19 cellular contexts compared by ENCODE assay signal in the genomic region with DNA sequence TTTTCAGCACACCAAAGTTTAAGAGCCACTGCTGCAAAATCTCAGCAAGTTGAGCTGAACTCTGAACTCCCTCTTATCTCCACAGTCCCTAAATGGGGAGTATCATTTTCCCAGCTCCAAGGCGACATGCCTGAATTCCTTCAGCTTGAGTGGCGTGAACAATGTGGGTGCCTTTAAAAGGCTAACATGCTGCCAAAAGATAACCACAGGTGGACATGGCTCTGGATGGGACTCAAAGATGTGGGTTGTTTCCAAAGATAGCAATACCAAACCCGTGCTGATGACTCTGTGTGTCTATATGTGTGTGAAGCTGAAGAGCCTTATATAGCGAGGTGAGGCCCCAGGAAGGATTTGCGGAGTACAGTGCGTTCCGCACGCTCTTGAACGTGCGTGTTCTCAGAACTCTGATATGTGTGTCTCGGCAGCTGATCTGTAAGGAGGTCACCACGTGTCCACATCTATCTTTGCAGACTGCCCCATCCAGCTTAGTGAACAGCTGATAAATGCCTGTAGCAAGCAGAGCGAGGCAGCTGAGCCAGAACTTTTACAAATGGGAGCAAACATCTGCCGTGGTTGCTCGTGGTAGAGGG.
"Had no signal": no experiment of that assay in that cellular context is flagged by ENCODE, and none has a peak within 500 bp of the region (broad histone marks: within the 10 kb centered on the region; RNA-seq: fewer than 3 reads in every experiment).

No MANE protein-coding gene starts in this region.

- H3K4me3 Mint-ChIP-seq: activated naive CD8-positive, alpha-beta T cell treated with anti-CD3 and anti-CD28 coated beads, Interleukin-2, amount 10 ng/mL, durations not matched to agents 7 days and 5 days; activated T-helper 1 cell treated with anti-CD3 and anti-CD28 coated beads, Interleukin-12 subunit alpha, Interleukin-12 subunit beta, Interleukin-2, Interleukin-4 antibody, amounts not matched to agents 30 ng/mL and 10 ng/mL and 1 ng/mL, durations not matched to agents 14 hours and 24 hours and 36 hours; natural killer cell treated with Interleukin-12 subunit alpha and Interleukin-12 subunit beta and Interleukin-15 and Interleukin-18, amount 100 ng/mL, for 72 hours; stimulated activated memory B cell treated with anti-CD40 and anti-IgM and Interleukin-4, amounts not matched to agents 10 μg/mL and 1 μg/mL and 100 μg/mL, for 72 hours; T-helper 17 cell had no signal

- H3K27me3 ChIP-seq: brain microvascular endothelial cell, thyroid gland, uterus had no signal

- H3K36me3 Mint-ChIP-seq: activated naive CD8-positive, alpha-beta T cell treated with anti-CD3 and anti-CD28 coated beads, Interleukin-2, amount 10 ng/mL, durations not matched to agents 7 days and 5 days; natural killer cell treated with Interleukin-12 subunit alpha and Interleukin-12 subunit beta and Interleukin-15 and Interleukin-18, amount 100 ng/mL, for 72 hours had no signal

- H3K27ac Mint-ChIP-seq: activated naive CD8-positive, alpha-beta T cell treated with anti-CD3 and anti-CD28 coated beads, Interleukin-2, amount 10 ng/mL, durations not matched to agents 7 days and 5 days; activated T-helper 1 cell treated with anti-CD3 and anti-CD28 coated beads, Interleukin-12 subunit alpha, Interleukin-12 subunit beta, Interleukin-2, Interleukin-4 antibody, amounts not matched to agents 30 ng/mL and 10 ng/mL and 1 ng/mL, durations not matched to agents 14 hours and 24 hours and 36 hours; natural killer cell treated with Interleukin-12 subunit alpha and Interleukin-12 subunit beta and Interleukin-15 and Interleukin-18, amount 100 ng/mL, for 72 hours; progenitor cell of endocrine pancreas; stimulated activated memory B cell treated with anti-CD40 and anti-IgM and Interleukin-4, amounts not matched to agents 10 μg/mL and 1 μg/mL and 100 μg/mL, for 72 hours; T-helper 17 cell had no signal

- H3K36me3 ChIP-seq: brain microvascular endothelial cell, thyroid gland, uterus had no signal

- H3K27me3 Mint-ChIP-seq: activated naive CD8-positive, alpha-beta T cell treated with anti-CD3 and anti-CD28 coated beads, Interleukin-2, amount 10 ng/mL, durations not matched to agents 7 days and 5 days had no signal

- H3K9me3 ChIP-seq: thyroid gland, uterus had no signal

- DNase-seq: activated CD4-positive, alpha-beta T cell treated with anti-CD3 and anti-CD28 coated beads, Interleukin-2, amount 50 U/mL, for 1 hour; activated CD4-positive, CD25-positive, alpha-beta regulatory T cell; activated CD8-positive, alpha-beta memory T cell treated with anti-CD3 and anti-CD28 coated beads for 24 hours; activated naive CD4-positive, alpha-beta T cell; activated naive CD8-positive, alpha-beta T cell treated with anti-CD3 and anti-CD28 coated beads, Interleukin-2, amount 10 ng/mL, durations not matched to agents 7 days and 5 days; anterior cingulate cortex; brain microvascular endothelial cell; mesenchymal stem cell; occipital lobe; stimulated activated CD4-positive, alpha-beta T cell treated with anti-CD3 and anti-CD28 coated beads, Interleukin-12 subunit alpha, Interleukin-12 subunit beta, amount 100 ng/mL, for 4 hours; T-helper 17 cell; thyroid gland; uterus had no signal

- H3K27ac ChIP-seq: brain microvascular endothelial cell, epithelial cell of prostate, thyroid gland, uterus had no signal

- H3K9me3 Mint-ChIP-seq: activated naive CD8-positive, alpha-beta T cell treated with anti-CD3 and anti-CD28 coated beads, Interleukin-2, amount 10 ng/mL, durations not matched to agents 7 days and 5 days; activated T-helper 1 cell treated with anti-CD3 and anti-CD28 coated beads, Interleukin-12 subunit alpha, Interleukin-12 subunit beta, Interleukin-2, Interleukin-4 antibody, amounts not matched to agents 30 ng/mL and 10 ng/mL and 1 ng/mL, durations not matched to agents 14 hours and 24 hours and 36 hours; natural killer cell treated with Interleukin-12 subunit alpha and Interleukin-12 subunit beta and Interleukin-15 and Interleukin-18, amount 100 ng/mL, for 72 hours had no signal

- H3K4me3 ChIP-seq: thyroid gland, uterus had no signal

- ATAC-seq: natural killer cell treated with Interleukin-12 subunit alpha and Interleukin-12 subunit beta and Interleukin-15 and Interleukin-18, amount 100 ng/mL, for 72 hours; sciatic nerve; stimulated activated memory B cell treated with anti-CD40 and anti-IgM and Interleukin-4, amounts not matched to agents 10 μg/mL and 1 μg/mL and 100 μg/mL, for 72 hours; T-helper 17 cell had no signal

- H3K4me1 Mint-ChIP-seq: activated naive CD8-positive, alpha-beta T cell treated with anti-CD3 and anti-CD28 coated beads, Interleukin-2, amount 10 ng/mL, durations not matched to agents 7 days and 5 days; T-helper 17 cell had no signal
